1 cellular context compared by ENCODE assay signal in the genomic region with DNA sequence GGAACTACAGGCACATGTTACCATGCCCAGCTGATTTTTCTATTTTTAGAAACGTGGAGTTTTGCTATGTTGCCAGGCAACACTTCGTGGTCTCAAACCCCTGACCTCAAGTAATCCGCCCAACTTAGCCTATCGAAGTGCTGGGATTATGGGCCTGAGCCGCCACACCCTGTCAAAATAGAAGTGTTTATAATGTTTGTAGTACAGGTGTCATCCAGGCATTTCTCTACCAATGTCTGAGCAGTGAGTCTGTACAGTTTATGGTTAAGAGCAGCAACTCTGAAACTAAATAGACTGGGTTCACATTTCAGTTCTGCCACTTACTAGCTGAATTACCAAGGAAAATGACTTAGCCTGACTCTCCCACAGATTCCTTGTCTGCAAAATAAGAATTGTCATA.
TF ChIP-seq lines count a peak whose summit lies in the region.

No MANE protein-coding gene starts in this region.

TF ChIP-seq in HCT116, 20 proteins besides CTCF, POLR2A, EP300 and RAD21 (continued from another document):
- TF ChIP-seq, protein P1, sequence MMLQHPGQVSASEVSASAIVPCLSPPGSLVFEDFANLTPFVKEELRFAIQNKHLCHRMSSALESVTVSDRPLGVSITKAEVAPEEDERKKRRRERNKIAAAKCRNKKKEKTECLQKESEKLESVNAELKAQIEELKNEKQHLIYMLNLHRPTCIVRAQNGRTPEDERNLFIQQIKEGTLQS (IDR thresholded peaks at IDR 0.05): no peak
- no peak for TF ChIP-seq EZH2phosphoT487 (IDR thresholded peaks at IDR 0.05; ENCODE audit: borderline replicate concordance)
